ENCODE assay signal across 18 cellular contexts in genomic region chr1:13451399-13451965, GRCh38. TPM values are rescaled to one million over a fixed set of nuclear protein-coding genes. Genes with fewer than 3 reads are reported as not detected.
DNase-seq lines count a peak whose midpoint lies in the region; ATAC-seq and TF ChIP-seq lines count a peak whose summit lies in the region.
"Had no signal": no experiment of that assay in that cellular context is flagged by ENCODE, and none has a peak within 500 bp of the region (broad histone marks: within the 10 kb centered on the region; RNA-seq: fewer than 3 reads in every experiment).

No MANE protein-coding gene starts in this region.

- POLR2A ChIA-PET in HCT116 (lab: Charles Lee), result no interaction called here
- POLR2A ChIA-PET in CD8-positive, alpha-beta memory T cell (lab: Charles Lee), result no interaction called here

- H3K27ac ChIP-seq in HCT116 (ENCODE audit: low read depth, low read length), result no peak overlapping the region
- H3K27ac ChIP-seq in CD8-positive, alpha-beta memory T cell (ENCODE audit: low read depth, low read length), result no peak overlapping the region
- H3K27ac ChIP-seq: 22Rv1, KMS-11 had no signal

- no peaks in the 10 kb centered on the region for H4K20me1 ChIP-seq in HCT116 (ENCODE audit: insufficient read depth)

- H3K4me3 ChIP-seq in HCT116 (replicated peaks in 1 of 2; ENCODE audit: low read depth in 1 of 2, low read length in 2 of 2) (no peak overlapping the region), fibroblast of the aortic adventitia (ENCODE audit: low read depth, low read length) (no peak overlapping the region)
- H3K4me3 ChIP-seq in CD8-positive, alpha-beta memory T cell (ENCODE audit: low read length), result no peak overlapping the region

- H3K9me3 Mint-ChIP-seq in CD8-positive, alpha-beta memory T cell, result peaks cover 0 to 4% (median 0%) of the 10 kb centered on the region in 5 donors

- no peak overlapping the region for H3K4me3 Mint-ChIP-seq in CD8-positive, alpha-beta memory T cell

- peak; percentile 52 for DNase-seq in NCI-H82 (lab: John Stamatoyannopoulos, UW)
- DNase-seq in NCI-H82 treated with DMSO at 0.1 percent for 48 hours (lab: John Stamatoyannopoulos, UW; ENCODE audit: unreplicated experiment), result no peak
- no peak for DNase-seq in HCT116 (ENCODE audit: low read depth, low spot score)
- DNase-seq in NCI-H524 treated with DMSO at 0.1 percent for 48 hours (lab: John Stamatoyannopoulos, UW), result peak; percentile 50
- peak; percentile 14 for DNase-seq in fibroblast of the aortic adventitia (ENCODE audit: low read depth)
- no peak for DNase-seq in NCI-H146 treated with DMSO at 0.1 percent for 48 hours (lab: John Stamatoyannopoulos, UW; ENCODE audit: unreplicated experiment)
- no peak for DNase-seq in CD8-positive, alpha-beta memory T cell
- DNase-seq: DMS79, GOT3, NCI-H1417 treated with DMSO at 0.1 percent for 48 hours, NCI-H2029 treated with DMSO at 0.1 percent for 48 hours, NCI-H526 treated with DMSO at 0.1 percent for 48 hours, SHP77 treated with DMSO at 0.1 percent for 48 hours had no signal

- no peak overlapping the region for H3K4me2 ChIP-seq in HCT116 (ENCODE audit: low read length)
- H3K4me2 ChIP-seq: KMS-11 had no signal

- TF ChIP-seq CTCF in HCT116 (IDR thresholded peaks at IDR 0.05 in 2 of 3, conservative IDR thresholded peaks at IDR 0.05 in 1 of 3; ENCODE audit: borderline replicate concordance in 1 of 3, insufficient read depth in 1 of 3, low read depth in 2 of 3, low read length in 2 of 3) (no peak), fibroblast of the aortic adventitia (IDR thresholded peaks at IDR 0.05; ENCODE audit: insufficient read depth, low read length) (no peak)

- intact Hi-C loops in HCT116 (cut with micrococcal nuclease), result loop anchor here (10.0 kb wide), 1 partner anchor 57 kb away; no protein-coding TSS in a partner anchor

- CTCF ChIA-PET in HCT116 (lab: Charles Lee), result no interaction called here
- CTCF ChIA-PET in CD8-positive, alpha-beta memory T cell (lab: Charles Lee), result no interaction called here

- RAD21 ChIA-PET in HCT116 (lab: Charles Lee; ENCODE audit: low non-redundant PET in 1 of 2, low total read pairs in 2 of 2, uncharacterized antibody in 2 of 2, unreplicated experiment in 2 of 2), result no interaction called here

- H3K27me3 Mint-ChIP-seq in CD8-positive, alpha-beta memory T cell, result peaks cover 6 to 9% of the 10 kb centered on the region in 2 donors

- 0 out of 2 replicates have a peak, but pooled peaks cover 5% of the 10 kb centered on the region for H3K27me3 ChIP-seq in HCT116 (ENCODE audit: insufficient read depth, low read length)
- H3K27me3 ChIP-seq in CD8-positive, alpha-beta memory T cell (ENCODE audit: insufficient read depth, low read length, poor library complexity, severe bottlenecking), result no peaks in the 10 kb centered on the region

- no TSS peak for BruUV-seq in HCT116 (replicated peaks; lab: Mats Ljungman, UMichigan)

- no peaks in the 10 kb centered on the region for H3K36me3 Mint-ChIP-seq in CD8-positive, alpha-beta memory T cell

- H3K4me1 Mint-ChIP-seq in CD8-positive, alpha-beta memory T cell, result no peaks in the 10 kb centered on the region

- H3K79me2 ChIP-seq in HCT116 (ENCODE audit: insufficient read depth, low read length), result no peaks in the 10 kb centered on the region

- ATAC-seq in HCT116, result peak; percentile 60
- ATAC-seq in HG02678 (IDR thresholded peaks at IDR 0.05; ENCODE audit: unreplicated experiment), result no peak
- ATAC-seq: HepG2 had no signal

- no peaks in the 10 kb centered on the region for H3K9me2 ChIP-seq in HCT116 (ENCODE audit: insufficient read depth)

- no peak overlapping the region for H3K9ac ChIP-seq in HCT116 (ENCODE audit: low read length)
- H3K9ac ChIP-seq: KMS-11 had no signal

- no peaks in the 10 kb centered on the region for H3K9me3 ChIP-seq in HCT116 (ENCODE audit: control insufficient read depth in 1 of 2, insufficient read depth in 1 of 2, low read depth in 1 of 2, low read length in 2 of 2)
- no peaks in the 10 kb centered on the region for H3K9me3 ChIP-seq in CD8-positive, alpha-beta memory T cell (ENCODE audit: low read length)

- TF ChIP-seq RAD21 in HCT116 (IDR thresholded peaks at IDR 0.05; ENCODE audit: low read depth), result peak; percentile 14; the same call in 1 of the 2 replicates

- H3K27ac Mint-ChIP-seq in CD8-positive, alpha-beta memory T cell, result no peak overlapping the region

- no peak for TF ChIP-seq POLR2A in HCT116 (IDR thresholded peaks at IDR 0.05; ENCODE audit: borderline replicate concordance, extremely low read depth, insufficient read depth, insufficient read length)

- no peak overlapping the region for H2AFZ ChIP-seq in HCT116 (ENCODE audit: low read depth, low read length, poor library complexity, severe bottlenecking)

- no peaks in the 10 kb centered on the region for H3K36me3 ChIP-seq in HCT116 (ENCODE audit: control insufficient read depth in 1 of 2, insufficient read depth in 2 of 2, low read length in 2 of 2)
- no peaks in the 10 kb centered on the region for H3K36me3 ChIP-seq in CD8-positive, alpha-beta memory T cell (ENCODE audit: insufficient read depth, low read length)

- H3K4me1 ChIP-seq in HCT116 (ENCODE audit: control insufficient read depth in 1 of 2, insufficient read depth in 2 of 2, low read length in 2 of 2), result no peaks in the 10 kb centered on the region; a peak in 1 of 4 replicates
- no peaks in the 10 kb centered on the region for H3K4me1 ChIP-seq in CD8-positive, alpha-beta memory T cell (ENCODE audit: insufficient read depth, low read length)

TF ChIP-seq in HCT116, 20 proteins besides CTCF, POLR2A, EP300 and RAD21:
- TF ChIP-seq ZFX (IDR thresholded peaks at IDR 0.05), result no peak
- no peak for TF ChIP-seq TCF7L2 (IDR thresholded peaks at IDR 0.05; ENCODE audit: borderline replicate concordance, extremely low read depth, insufficient read depth, insufficient read length)
- TF ChIP-seq ATF3 (IDR thresholded peaks at IDR 0.05), result no peak
- no peak for TF ChIP-seq SIN3A (IDR thresholded peaks at IDR 0.05; ENCODE audit: low read depth)
- TF ChIP-seq SRF (IDR thresholded peaks at IDR 0.05; ENCODE audit: low read depth), result no peak
- no peak for TF ChIP-seq CBX3 (IDR thresholded peaks at IDR 0.05; ENCODE audit: low read depth)
- TF ChIP-seq MAX (IDR thresholded peaks at IDR 0.05), result no peak
- no peak for TF ChIP-seq SP1 (IDR thresholded peaks at IDR 0.05; ENCODE audit: low read depth)
- no peak for TF ChIP-seq FOSL1 (IDR thresholded peaks at IDR 0.05; ENCODE audit: low read depth)
- TF ChIP-seq EZH2phosphoT487 (IDR thresholded peaks at IDR 0.05; ENCODE audit: borderline replicate concordance), result no peak
- TF ChIP-seq POLR2AphosphoS5 (IDR thresholded peaks at IDR 0.05; ENCODE audit: low read depth, low read length), result no peak
- TF ChIP-seq YY1 (IDR thresholded peaks at IDR 0.05; ENCODE audit: extremely low read depth, insufficient replicate concordance, low read depth, low read length), result no peak
- no peak for TF ChIP-seq REST (IDR thresholded peaks at IDR 0.05; ENCODE audit: low read depth)
- TF ChIP-seq ELF1 (IDR thresholded peaks at IDR 0.05; ENCODE audit: borderline replicate concordance, low read depth), result no peak
- no peak for TF ChIP-seq ZNF274 (IDR thresholded peaks at IDR 0.05; ENCODE audit: low read depth, low read length)

RNA-seq across cellular contexts. Expression of gene PRAMEF20, which starts 41.2 kb away (rescaled TPM):
- total RNA-seq in HCT116 (2021; ENCODE audit: unreplicated experiment) (not detected), fibroblast of the aortic adventitia (ENCODE audit: low replicate concordance) (not detected in 2 replicates)
- polyA plus RNA-seq in HCT116 (2012), result not detected in 2 replicates
- not detected for total RNA-seq in CD8-positive, alpha-beta memory T cell
- not detected for polyA plus RNA-seq in CD8-positive, alpha-beta memory T cell
- total RNA-seq: HepG2 had no signal
- polyA plus RNA-seq: BJ, HepG2 had no signal

Comparison
In these comparisons a context has a peak if more than half of its experiments do, and no peak if none do; other contexts are left out.
1. DNase-seq: peak in NCI-H82 (single experiment), NCI-H524 treated with DMSO at 0.1 percent for 48 hours (single experiment) and fibroblast of the aortic adventitia (single experiment); none in NCI-H82 treated with DMSO at 0.1 percent for 48 hours (single experiment), HCT116 (single experiment), NCI-H146 treated with DMSO at 0.1 percent for 48 hours (single experiment) and CD8-positive, alpha-beta memory T cell (0 of 5).